1 cellular context compared by ENCODE assay signal in the genomic region with DNA sequence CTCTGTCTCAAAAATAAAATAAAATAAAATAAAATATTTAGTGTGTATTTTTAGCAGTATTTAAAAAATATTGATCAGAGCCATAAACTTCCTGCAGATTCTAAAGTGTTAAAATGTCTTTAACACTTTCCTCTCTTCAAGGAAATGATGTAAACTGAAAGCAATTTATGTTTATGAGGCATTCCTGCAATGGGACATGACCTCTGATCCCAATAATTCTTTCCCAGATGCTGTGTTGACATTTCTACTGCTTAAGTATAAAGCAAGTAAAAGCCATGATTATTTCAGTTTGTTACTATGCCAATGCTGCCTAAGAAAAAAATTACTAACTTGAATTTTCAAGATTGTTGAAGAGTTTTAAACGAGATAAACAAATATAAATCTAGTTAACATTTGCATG.
A peak's percentile ranks its signal among the peaks of the same experiment; 100 is the strongest.
TF ChIP-seq lines count a peak whose summit lies in the region.

No MANE protein-coding gene starts in this region.

TF ChIP-seq in endothelial cell of umbilical vein, 7 proteins besides CTCF, POLR2A, EP300 and RAD21:
- TF ChIP-seq EZH2 (IDR thresholded peaks at IDR 0.05; ENCODE audit: borderline replicate concordance, low read depth, low read length, severe bottlenecking) (no peak), FOS (IDR thresholded peaks at IDR 0.05; ENCODE audit: borderline replicate concordance, insufficient read depth, low read length) (peak; percentile 56), JUN (IDR thresholded peaks at IDR 0.05; ENCODE audit: borderline replicate concordance, insufficient read depth, insufficient read length, low read depth) (peak; percentile 98), POLR2AphosphoS5 (IDR thresholded peaks at IDR 0.05; ENCODE audit: insufficient read depth, low read depth, low read length) (peak; percentile 57)
